In the genomic region with DNA sequence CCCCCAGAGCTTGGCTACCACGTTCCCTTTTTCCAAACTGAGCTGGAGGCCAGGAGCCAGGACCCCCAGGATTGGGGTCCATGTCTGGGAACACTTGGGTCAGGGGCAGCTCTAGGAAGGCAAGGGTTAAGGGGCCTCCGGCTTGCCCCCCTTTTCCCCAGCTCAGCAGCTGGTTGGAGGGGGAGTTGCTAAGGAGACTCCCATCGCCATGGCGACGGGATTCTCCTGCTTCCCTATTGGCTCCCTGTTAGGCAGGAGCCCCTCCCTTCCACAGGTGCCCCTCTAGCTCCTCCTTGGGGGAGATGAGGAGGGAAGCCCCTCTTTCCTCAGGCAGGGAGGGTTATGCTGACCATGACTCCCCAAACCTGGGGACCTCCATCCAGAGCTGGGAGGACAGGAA, we compare ENCODE assay signal across 12 cellular contexts. TPM values are rescaled to one million over a fixed set of nuclear protein-coding genes. Genes with fewer than 3 reads are reported as not detected.
DNase-seq lines count a peak whose midpoint lies in the region; ATAC-seq and TF ChIP-seq lines count a peak whose summit lies in the region.
"Had no signal": no experiment of that assay in that cellular context is flagged by ENCODE, and none has a peak within 500 bp of the region (broad histone marks: within the 10 kb centered on the region; RNA-seq: fewer than 3 reads in every experiment).

No MANE protein-coding gene starts in this region.

- H3K4me1 Mint-ChIP-seq in progenitor cell of endocrine pancreas (ENCODE audit: low read depth), result no peaks in the 10 kb centered on the region

- H3K4me3 Mint-ChIP-seq in progenitor cell of endocrine pancreas (ENCODE audit: low read depth), result no peak overlapping the region

- intact Hi-C loops in posterior vena cava (cut with DNase I), result no loop called here

- peaks cover 24% of the 10 kb centered on the region for H3K27me3 Mint-ChIP-seq in progenitor cell of endocrine pancreas

- no peak overlapping the region for H3K27ac Mint-ChIP-seq in progenitor cell of endocrine pancreas

- TF ChIP-seq CTCF in progenitor cell of endocrine pancreas (IDR thresholded peaks at IDR 0.05; ENCODE audit: unreplicated experiment), result no peak

- no peaks in the 10 kb centered on the region for H3K36me3 Mint-ChIP-seq in progenitor cell of endocrine pancreas (ENCODE audit: insufficient read depth)

- no peak for ATAC-seq in HG02798 (IDR thresholded peaks at IDR 0.05; ENCODE audit: poor library complexity, unreplicated experiment)

- DNase-seq in NCI-H526 (lab: John Stamatoyannopoulos, UW) (peak; percentile 11 to 18), NCI-H526 treated with DMSO at 0.1 percent for 48 hours (lab: John Stamatoyannopoulos, UW) (no peak), NCI-H2227 treated with DMSO at 0.1 percent for 48 hours (lab: John Stamatoyannopoulos, UW) (peak; percentile 19), ecto neural progenitor cell (ENCODE audit: low spot score) (peak; percentile 85), progenitor cell of endocrine pancreas (ENCODE audit: low spot score, unreplicated experiment) (peak; percentile 18), posterior vena cava (ENCODE audit: low spot score) (no peak)
- no peak for DNase-seq in activated CD8-positive, alpha-beta memory T cell treated with anti-CD3 and anti-CD28 coated beads, Interleukin-2, amount 50 U/mL, for 4 hours
- DNase-seq: amniotic stem cell; NCI-H1694; stimulated activated CD4-positive, alpha-beta T cell treated with anti-CD3 and anti-CD28 coated beads, Interleukin-4, amount 100 ng/mL, for 4 hours; T-helper 1 cell had no signal

- no peaks in the 10 kb centered on the region for H3K9me3 Mint-ChIP-seq in progenitor cell of endocrine pancreas (ENCODE audit: low read depth)

RNA-seq across cellular contexts. Expression of a gene that starts 33.9 kb away (rescaled TPM):
- total RNA-seq in progenitor cell of endocrine pancreas, result 0.72 and 0.87 TPM in 2 replicates
- total RNA-seq in posterior vena cava, result 10 to 100 TPM; 10.9 to 12.8 TPM

RNA-seq across cellular contexts. Expression of a gene that starts 48.9 kb away (rescaled TPM):
- total RNA-seq in progenitor cell of endocrine pancreas (64.7 and 76.6 TPM in 2 replicates), posterior vena cava (10 to 100 TPM; 37.4 to 48.1 TPM)

RNA-seq across cellular contexts. Expression of a gene that starts 50.9 kb away (rescaled TPM):
- 148 and 149 TPM in 2 replicates for total RNA-seq in progenitor cell of endocrine pancreas
- 100 to 1,000 TPM; 106 to 109 TPM for total RNA-seq in posterior vena cava

Comparison
In these comparisons a context has a peak if more than half of its experiments do, and no peak if none do; other contexts are left out.
1. DNase-seq: peak in NCI-H526 (2 of 2), NCI-H2227 treated with DMSO at 0.1 percent for 48 hours (single experiment), ecto neural progenitor cell (single experiment) and progenitor cell of endocrine pancreas (single experiment); none in NCI-H526 treated with DMSO at 0.1 percent for 48 hours (single experiment), posterior vena cava (single experiment) and activated CD8-positive, alpha-beta memory T cell treated with anti-CD3 and anti-CD28 coated beads, Interleukin-2, amount 50 U/mL, for 4 hours (single experiment).